1 cellular context compared by ENCODE assay signal in the genomic region with DNA sequence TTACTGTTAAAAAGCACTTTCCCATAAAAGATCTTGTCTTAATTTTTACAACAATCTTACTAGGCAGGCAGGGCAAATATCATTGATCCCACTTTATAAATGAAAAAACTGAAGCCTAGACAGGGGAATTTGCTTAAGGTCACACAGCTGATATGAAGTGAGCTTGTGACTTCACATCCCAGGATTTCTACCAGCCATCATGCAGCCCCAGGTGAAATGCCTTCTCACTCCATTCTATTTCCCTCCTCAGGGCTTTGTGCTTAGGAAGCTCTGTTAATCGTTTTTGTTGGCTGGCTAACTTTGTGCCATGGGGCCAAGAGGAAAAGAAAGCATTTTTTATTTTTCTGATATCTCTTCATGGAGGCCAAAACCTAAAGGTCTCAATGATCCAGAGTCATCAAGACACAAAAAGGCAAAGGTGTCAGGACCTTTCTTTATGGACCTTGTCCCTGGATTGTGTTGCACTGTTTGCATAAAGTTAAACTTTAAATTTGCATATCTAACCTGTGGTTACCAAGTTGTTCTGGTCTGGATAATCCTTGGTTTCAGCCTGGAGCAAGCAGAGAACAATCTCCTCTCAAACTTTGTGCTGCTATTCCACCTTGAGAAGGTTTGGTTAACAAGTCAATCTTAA.
TF ChIP-seq lines count a peak whose summit lies in the region.

No MANE protein-coding gene starts in this region.

TF ChIP-seq in HepG2, 621 proteins besides CTCF, POLR2A, EP300 and RAD21 (continued from another document):
- TF ChIP-seq, protein P1, sequence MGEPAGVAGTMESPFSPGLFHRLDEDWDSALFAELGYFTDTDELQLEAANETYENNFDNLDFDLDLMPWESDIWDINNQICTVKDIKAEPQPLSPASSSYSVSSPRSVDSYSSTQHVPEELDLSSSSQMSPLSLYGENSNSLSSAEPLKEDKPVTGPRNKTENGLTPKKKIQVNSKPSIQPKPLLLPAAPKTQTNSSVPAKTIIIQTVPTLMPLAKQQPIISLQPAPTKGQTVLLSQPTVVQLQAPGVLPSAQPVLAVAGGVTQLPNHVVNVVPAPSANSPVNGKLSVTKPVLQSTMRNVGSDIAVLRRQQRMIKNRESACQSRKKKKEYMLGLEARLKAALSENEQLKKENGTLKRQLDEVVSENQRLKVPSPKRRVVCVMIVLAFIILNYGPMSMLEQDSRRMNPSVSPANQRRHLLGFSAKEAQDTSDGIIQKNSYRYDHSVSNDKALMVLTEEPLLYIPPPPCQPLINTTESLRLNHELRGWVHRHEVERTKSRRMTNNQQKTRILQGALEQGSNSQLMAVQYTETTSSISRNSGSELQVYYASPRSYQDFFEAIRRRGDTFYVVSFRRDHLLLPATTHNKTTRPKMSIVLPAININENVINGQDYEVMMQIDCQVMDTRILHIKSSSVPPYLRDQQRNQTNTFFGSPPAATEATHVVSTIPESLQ (CRISPR knock-in tag; conservative IDR thresholded peaks at IDR 0.05): no peak
- TF ChIP-seq FOXO1 (CRISPR knock-in tag; IDR thresholded peaks at IDR 0.05) (no peak; the same call in 1 of the 2 replicates), ARID2 (CRISPR knock-in tag; IDR thresholded peaks at IDR 0.05; ENCODE audit: borderline replicate concordance) (no peak), ZMYM4 (CRISPR knock-in tag; IDR thresholded peaks at IDR 0.05) (0 out of 2 replicates have a peak, but pooled peaks have one; percentile 23), ATF7-NPFF (CRISPR knock-in tag; IDR thresholded peaks at IDR 0.05; ENCODE audit: low read depth) (no peak), ZNF782 (CRISPR knock-in tag; IDR thresholded peaks at IDR 0.05; ENCODE audit: borderline replicate concordance) (no peak), RARG (CRISPR knock-in tag; IDR thresholded peaks at IDR 0.05; ENCODE audit: low read depth) (no peak), ZSCAN9 (CRISPR knock-in tag; IDR thresholded peaks at IDR 0.05; ENCODE audit: borderline replicate concordance) (no peak), NRL (CRISPR knock-in tag; IDR thresholded peaks at IDR 0.05; ENCODE audit: borderline replicate concordance) (no peak), ZNF766 (CRISPR knock-in tag; IDR thresholded peaks at IDR 0.05; ENCODE audit: borderline replicate concordance) (no peak), SP5 (CRISPR knock-in tag; IDR thresholded peaks at IDR 0.05; ENCODE audit: borderline replicate concordance, low read depth) (no peak), ZNF260 (CRISPR knock-in tag; IDR thresholded peaks at IDR 0.05; ENCODE audit: borderline replicate concordance, low read depth) (no peak), HNF4A (CRISPR knock-in tag; IDR thresholded peaks at IDR 0.05) (peak; percentile 83)
- TF ChIP-seq, protein P2, sequence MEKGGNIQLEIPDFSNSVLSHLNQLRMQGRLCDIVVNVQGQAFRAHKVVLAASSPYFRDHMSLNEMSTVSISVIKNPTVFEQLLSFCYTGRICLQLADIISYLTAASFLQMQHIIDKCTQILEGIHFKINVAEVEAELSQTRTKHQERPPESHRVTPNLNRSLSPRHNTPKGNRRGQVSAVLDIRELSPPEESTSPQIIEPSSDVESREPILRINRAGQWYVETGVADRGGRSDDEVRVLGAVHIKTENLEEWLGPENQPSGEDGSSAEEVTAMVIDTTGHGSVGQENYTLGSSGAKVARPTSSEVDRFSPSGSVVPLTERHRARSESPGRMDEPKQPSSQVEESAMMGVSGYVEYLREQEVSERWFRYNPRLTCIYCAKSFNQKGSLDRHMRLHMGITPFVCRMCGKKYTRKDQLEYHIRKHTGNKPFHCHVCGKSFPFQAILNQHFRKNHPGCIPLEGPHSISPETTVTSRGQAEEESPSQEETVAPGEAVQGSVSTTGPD (CRISPR knock-in tag; IDR thresholded peaks at IDR 0.05): no peak
- TF ChIP-seq, protein P3, sequence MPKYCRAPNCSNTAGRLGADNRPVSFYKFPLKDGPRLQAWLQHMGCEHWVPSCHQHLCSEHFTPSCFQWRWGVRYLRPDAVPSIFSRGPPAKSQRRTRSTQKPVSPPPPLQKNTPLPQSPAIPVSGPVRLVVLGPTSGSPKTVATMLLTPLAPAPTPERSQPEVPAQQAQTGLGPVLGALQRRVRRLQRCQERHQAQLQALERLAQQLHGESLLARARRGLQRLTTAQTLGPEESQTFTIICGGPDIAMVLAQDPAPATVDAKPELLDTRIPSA (CRISPR knock-in tag; IDR thresholded peaks at IDR 0.05; ENCODE audit: borderline replicate concordance): no peak
- TF ChIP-seq, protein P4, sequence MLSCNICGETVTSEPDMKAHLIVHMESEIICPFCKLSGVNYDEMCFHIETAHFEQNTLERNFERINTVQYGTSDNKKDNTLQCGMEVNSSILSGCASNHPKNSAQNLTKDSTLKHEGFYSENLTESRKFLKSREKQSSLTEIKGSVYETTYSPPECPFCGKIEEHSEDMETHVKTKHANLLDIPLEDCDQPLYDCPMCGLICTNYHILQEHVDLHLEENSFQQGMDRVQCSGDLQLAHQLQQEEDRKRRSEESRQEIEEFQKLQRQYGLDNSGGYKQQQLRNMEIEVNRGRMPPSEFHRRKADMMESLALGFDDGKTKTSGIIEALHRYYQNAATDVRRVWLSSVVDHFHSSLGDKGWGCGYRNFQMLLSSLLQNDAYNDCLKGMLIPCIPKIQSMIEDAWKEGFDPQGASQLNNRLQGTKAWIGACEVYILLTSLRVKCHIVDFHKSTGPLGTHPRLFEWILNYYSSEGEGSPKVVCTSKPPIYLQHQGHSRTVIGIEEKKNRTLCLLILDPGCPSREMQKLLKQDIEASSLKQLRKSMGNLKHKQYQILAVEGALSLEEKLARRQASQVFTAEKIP (CRISPR knock-in tag; IDR thresholded peaks at IDR 0.05; ENCODE audit: borderline replicate concordance): no peak
